8 cellular contexts compared by ENCODE assay signal in genomic region chr6:26217714-26218075, GRCh38.
DNase-seq lines count a peak whose midpoint lies in the region; ATAC-seq and TF ChIP-seq lines count a peak whose summit lies in the region.

No MANE protein-coding gene starts in this region.

- H3K27me3 ChIP-seq in A673 (replicated peaks; ENCODE audit: insufficient read depth, low read depth, low read length, poor library complexity) = no peaks in the 10 kb centered on the region

- H3K4me1 ChIP-seq in A673 (ENCODE audit: insufficient read depth, low read length, poor library complexity, severe bottlenecking) = peaks cover 10% of the 10 kb centered on the region

- peak; percentile 10 for ATAC-seq in left colon
- ATAC-seq in GM18861 (IDR thresholded peaks at IDR 0.05; ENCODE audit: unreplicated experiment) = no peak
- no peak for ATAC-seq in HG03457 (IDR thresholded peaks at IDR 0.05; ENCODE audit: unreplicated experiment)

- intact Hi-C loops in A673 (cut with micrococcal nuclease; ENCODE audit: unreplicated experiment) (loop anchor here (5.0 kb wide), 2 partner anchors 55 to 160 kb away; a partner anchor contains a TSS), left colon (cut with DNase I, micrococcal nuclease) (no loop called here)

- no peaks in the 10 kb centered on the region for H3K9me3 ChIP-seq in A673 (ENCODE audit: low read depth, low read length, poor library complexity, severe bottlenecking)

- peak overlapping the region; percentile 92 for H3K27ac ChIP-seq in A673 (ENCODE audit: low read depth, low read length, poor library complexity, severe bottlenecking)

- H3K4me3 ChIP-seq in A673 (ENCODE audit: low read depth, low read length, poor library complexity, severe bottlenecking) = peak overlapping the region; percentile 62

- H3K36me3 ChIP-seq in A673 (ENCODE audit: insufficient read depth, low read length, poor library complexity, severe bottlenecking) = no peaks in the 10 kb centered on the region

- TF ChIP-seq CTCF in A673 (conservative IDR thresholded peaks at IDR 0.05; ENCODE audit: low read depth, low read length) = no peak

- DNase-seq in A673 (ENCODE audit: low spot score) (peak; percentile 69), HK-2 (ENCODE audit: unreplicated experiment) (peak; percentile 46), amniotic epithelial cell (ENCODE audit: low read depth) (peak; percentile 40), left colon (no peak), T-helper 9 cell (no peak)
- DNase-seq in stimulated activated naive CD4-positive, alpha-beta T cell treated with Interleukin-2 at 50 U/mL for 16 hours (lab: John Stamatoyannopoulos, UW) = no peak

- POLR2A ChIA-PET in A673 (lab: Charles Lee; ENCODE audit: low non-redundant PET) = interaction anchor here (0.6 to 1.6 kb wide), 3 partner anchors 10 to 53 kb away, joined by 3 to 8 read pairs (median 6); a partner anchor contains a TSS

- CTCF ChIA-PET in A673 (lab: Charles Lee) = no interaction called here

- BruUV-seq in A673 (replicated peaks; lab: Mats Ljungman, UMichigan) = no TSS peak

Comparison
In these comparisons a context has a peak if more than half of its experiments do, and no peak if none do; other contexts are left out.
1. DNase-seq: peak in A673 (single experiment), HK-2 (single experiment) and amniotic epithelial cell (single experiment); none in left colon (0 of 2), stimulated activated naive CD4-positive, alpha-beta T cell treated with Interleukin-2 at 50 U/mL for 16 hours (single experiment) and T-helper 9 cell (single experiment).